ENCODE assay signal across 1 cellular context in the genomic region with DNA sequence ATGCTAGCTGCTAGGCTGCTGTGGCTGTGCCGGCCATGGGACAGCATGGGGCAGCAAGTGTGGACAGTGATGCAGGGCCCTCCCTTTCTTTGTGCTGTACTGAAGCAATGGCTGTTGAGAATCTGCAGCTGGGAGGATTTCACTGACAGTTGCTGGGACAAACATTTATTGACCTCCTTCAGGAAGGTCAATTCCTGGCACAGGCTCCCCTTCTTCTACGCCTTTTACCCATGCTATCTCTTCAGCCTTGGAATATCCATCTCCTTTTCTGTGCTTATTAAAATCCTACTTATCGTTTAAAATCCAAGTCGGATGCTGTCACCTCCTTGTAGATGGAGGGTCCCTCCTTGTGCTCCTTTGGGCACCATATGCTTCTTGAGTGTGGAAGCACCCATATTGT.
TF ChIP-seq lines count a peak whose summit lies in the region.

No MANE protein-coding gene starts in this region.

TF ChIP-seq in HCT116, 20 proteins besides CTCF, POLR2A, EP300 and RAD21 (continued from another document):
- TF ChIP-seq EGR1 (IDR thresholded peaks at IDR 0.05; ENCODE audit: low read depth) (no peak), ELF1 (IDR thresholded peaks at IDR 0.05; ENCODE audit: borderline replicate concordance, low read depth) (no peak)
